20 cellular contexts compared by ENCODE assay signal in genomic region chr5:92941806-92942205, GRCh38.
DNase-seq lines count a peak whose midpoint lies in the region; ATAC-seq, FAIRE-seq and TF ChIP-seq lines count a peak whose summit lies in the region.
"Had no signal": no experiment of that assay in that cellular context is flagged by ENCODE, and none has a peak within 500 bp of the region (broad histone marks: within the 10 kb centered on the region; RNA-seq: fewer than 3 reads in every experiment).

No MANE protein-coding gene starts in this region.

- 68 to 80% methylated on average over 9 of the region's 9 CpGs for WGBS in pancreas, 2 donors

- intact Hi-C loops in HCT116 (cut with micrococcal nuclease): no loop called here
- intact Hi-C loops in pancreas (cut with DNase I): no loop called here

- no peak overlapping the region for H3K9ac ChIP-seq in HCT116 (ENCODE audit: low read length)

- H3K27ac Mint-ChIP-seq in nephron: peak overlapping the region in 2 of 3 experiments; percentile 48 to 85
- H3K27ac Mint-ChIP-seq in HFFc6: no peak overlapping the region
- H3K27ac Mint-ChIP-seq: CD4-positive, alpha-beta memory T cell had no signal

- H3K27me3 ChIP-seq in HCT116 (ENCODE audit: insufficient read depth, low read length) (no peaks in the 10 kb centered on the region), pancreas (no peaks in the 10 kb centered on the region)

- no peak for ATAC-seq in HCT116
- no peak for ATAC-seq in pancreas
- ATAC-seq in GM18873 (IDR thresholded peaks at IDR 0.05; ENCODE audit: low FRiP score, unreplicated experiment): no peak
- ATAC-seq: A549, Right ventricle myocardium inferior had no signal

- H3K4me3 Mint-ChIP-seq in nephron (no peak overlapping the region), HFFc6 (no peak overlapping the region)
- H3K4me3 Mint-ChIP-seq: CD4-positive, alpha-beta memory T cell had no signal

- RAD21 ChIA-PET in HCT116 (lab: Charles Lee; ENCODE audit: low non-redundant PET in 1 of 2, low total read pairs in 2 of 2, uncharacterized antibody in 2 of 2, unreplicated experiment in 2 of 2): interaction anchor here in 1 of 2 experiments (1.2 kb wide), 1 partner anchor 223 kb away, joined by 3 read pairs; no protein-coding TSS in a partner anchor

- POLR2A ChIA-PET in HCT116 (lab: Charles Lee): no interaction called here

- BruUV-seq in HCT116 (replicated peaks; lab: Mats Ljungman, UMichigan): no TSS peak

- H3K9me3 ChIP-seq in HCT116 (ENCODE audit: control insufficient read depth in 1 of 2, insufficient read depth in 1 of 2, low read depth in 1 of 2, low read length in 2 of 2): no peaks in the 10 kb centered on the region
- no peaks in the 10 kb centered on the region for H3K9me3 ChIP-seq in pancreas
- H3K9me3 ChIP-seq: A549 had no signal

- H3K4me1 ChIP-seq in HCT116 (ENCODE audit: control insufficient read depth in 1 of 2, insufficient read depth in 2 of 2, low read length in 2 of 2): peaks cover 0 to 22% of the 10 kb centered on the region in 2 experiments; a peak in 2 of 4 replicates
- peaks cover 0 to 11% (median 3%) of the 10 kb centered on the region in 3 donors for H3K4me1 ChIP-seq in pancreas

- no peak for TF ChIP-seq RAD21 in HCT116 (IDR thresholded peaks at IDR 0.05; ENCODE audit: low read depth)

- no peak overlapping the region for H2AFZ ChIP-seq in HCT116 (ENCODE audit: low read depth, low read length, poor library complexity, severe bottlenecking)

- no peaks in the 10 kb centered on the region for H4K20me1 ChIP-seq in HCT116 (ENCODE audit: insufficient read depth)

- no peak overlapping the region for H3K4me2 ChIP-seq in HCT116 (ENCODE audit: low read length)
- H3K4me2 ChIP-seq: A549 had no signal

- H3K4me1 Mint-ChIP-seq in nephron: peaks cover 26% of the 10 kb centered on the region
- H3K4me1 Mint-ChIP-seq in HFFc6 (ENCODE audit: low read depth): peaks cover 18% of the 10 kb centered on the region
- H3K4me1 Mint-ChIP-seq: CD4-positive, alpha-beta memory T cell had no signal

- H3K36me3 ChIP-seq in HCT116 (ENCODE audit: control insufficient read depth in 1 of 2, insufficient read depth in 2 of 2, low read length in 2 of 2) (no peaks in the 10 kb centered on the region), pancreas (no peaks in the 10 kb centered on the region)

- no peak for TF ChIP-seq POLR2A in HCT116 (IDR thresholded peaks at IDR 0.05; ENCODE audit: borderline replicate concordance, extremely low read depth, insufficient read depth, insufficient read length)

- FAIRE-seq in pancreas (lab: Jason Lieb, UNC): no peak
- FAIRE-seq: A549, GM12892, RCC 7860 had no signal

- peak overlapping the region; percentile 93 for H3K27ac ChIP-seq in 22Rv1
- 0 out of 2 replicates have a peak overlapping the region, but pooled peaks have one; percentile 15 for H3K27ac ChIP-seq in HCT116 (ENCODE audit: low read depth, low read length)
- no peak overlapping the region for H3K27ac ChIP-seq in pancreas

- H3K9me3 Mint-ChIP-seq in nephron (peaks cover 6% of the 10 kb centered on the region), HFFc6 (no peaks in the 10 kb centered on the region)

- no peaks in the 10 kb centered on the region for H3K79me2 ChIP-seq in HCT116 (ENCODE audit: insufficient read depth, low read length)

- no peak overlapping the region for H3K4me3 ChIP-seq in HCT116 (replicated peaks in 1 of 2; ENCODE audit: low read depth in 1 of 2, low read length in 2 of 2)
- no peak overlapping the region for H3K4me3 ChIP-seq in epithelial cell of esophagus (ENCODE audit: low read length)
- H3K4me3 ChIP-seq in pancreas: no peak overlapping the region
- H3K4me3 ChIP-seq: A549 had no signal

- H3K27me3 Mint-ChIP-seq in nephron (ENCODE audit: low read depth) (no peaks in the 10 kb centered on the region), HFFc6 (ENCODE audit: insufficient read depth) (no peaks in the 10 kb centered on the region)
- H3K27me3 Mint-ChIP-seq: CD4-positive, alpha-beta memory T cell had no signal

- no peaks in the 10 kb centered on the region for H3K9me2 ChIP-seq in HCT116 (ENCODE audit: insufficient read depth)

- TF ChIP-seq CTCF in 22Rv1 (IDR thresholded peaks at IDR 0.05) (no peak), HCT116 (IDR thresholded peaks at IDR 0.05 in 2 of 3, conservative IDR thresholded peaks at IDR 0.05 in 1 of 3; ENCODE audit: borderline replicate concordance in 1 of 3, insufficient read depth in 1 of 3, low read depth in 2 of 3, low read length in 2 of 3) (no peak), epithelial cell of esophagus (IDR thresholded peaks at IDR 0.05; ENCODE audit: insufficient read depth, low read depth, low read length, missing control alignments) (no peak), nephron (IDR thresholded peaks at IDR 0.05; ENCODE audit: unreplicated experiment in 3 of 3) (no peak), HFFc6 (IDR thresholded peaks at IDR 0.05) (no peak), pancreas (IDR thresholded peaks at IDR 0.05) (no peak)

- H3K36me3 Mint-ChIP-seq in nephron (ENCODE audit: low read depth) (no peaks in the 10 kb centered on the region), HFFc6 (ENCODE audit: low read depth) (no peaks in the 10 kb centered on the region)
- H3K36me3 Mint-ChIP-seq: CD4-positive, alpha-beta memory T cell had no signal

- CTCF ChIA-PET in HCT116 (lab: Charles Lee): no interaction called here

- DNase-seq in HCT116 (ENCODE audit: low read depth, low spot score) (no peak), epithelial cell of esophagus (ENCODE audit: low read depth) (peak; percentile 56), HFFc6 (no peak), pancreas (no peak)
- DNase-seq: CD4-positive, alpha-beta memory T cell; H7; MM.1S; NCI-H1092; NCI-H146; NCI-H2029 treated with DMSO at 0.1 percent for 48 hours; NCI-H2171 treated with DMSO at 0.1 percent for 48 hours; NCI-H446; NCI-H526 treated with DMSO at 0.1 percent for 48 hours had no signal

TF ChIP-seq in HCT116, 20 proteins besides CTCF, POLR2A, EP300 and RAD21:
- no peak for TF ChIP-seq REST (IDR thresholded peaks at IDR 0.05; ENCODE audit: low read depth)

Comparison
In these comparisons a context has a peak if more than half of its experiments do, and no peak if none do; other contexts are left out.
1. H3K27ac ChIP-seq: peak in 22Rv1 (single experiment) and HCT116 (single experiment); none in pancreas (0 of 4).